In the genomic region with DNA sequence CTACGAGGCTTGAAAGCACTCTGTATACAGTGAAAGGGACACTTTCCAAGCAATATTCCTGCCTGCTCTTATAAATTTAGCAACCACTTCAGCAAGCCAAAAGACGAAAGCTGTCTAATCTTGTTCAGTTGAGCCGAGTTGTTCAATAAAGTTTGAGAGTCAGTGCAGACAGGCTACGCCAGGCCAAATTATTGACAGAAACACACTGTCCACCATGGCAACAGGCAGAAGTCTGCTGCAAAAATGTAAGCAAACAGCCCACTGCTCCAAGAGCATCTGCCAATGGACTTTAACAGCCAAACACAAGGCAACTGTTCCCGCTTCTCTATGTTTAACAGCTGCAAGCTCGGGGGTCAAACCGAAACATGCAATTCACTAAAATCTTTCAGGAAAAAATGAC, we compare ENCODE assay signal across 17 cellular contexts.
DNase-seq lines count a peak whose midpoint lies in the region; ATAC-seq and TF ChIP-seq lines count a peak whose summit lies in the region.
"Had no signal": no experiment of that assay in that cellular context is flagged by ENCODE, and none has a peak within 500 bp of the region (broad histone marks: within the 10 kb centered on the region; RNA-seq: fewer than 3 reads in every experiment).

No MANE protein-coding gene starts in this region.

- no peak for ATAC-seq in GM21367 (IDR thresholded peaks at IDR 0.05; ENCODE audit: unreplicated experiment)
- ATAC-seq in GM18868 (IDR thresholded peaks at IDR 0.05; ENCODE audit: unreplicated experiment): no peak
- ATAC-seq in HG03342 (IDR thresholded peaks at IDR 0.05; ENCODE audit: unreplicated experiment): no peak
- no peak for ATAC-seq in GM21717 (IDR thresholded peaks at IDR 0.05; ENCODE audit: unreplicated experiment)

- no peak overlapping the region for H3K23ac ChIP-seq in mesenchymal stem cell (ENCODE audit: low read length in 2 of 2)

- H2AK5ac ChIP-seq in mesenchymal stem cell (ENCODE audit: low read length, severe bottlenecking): no peak overlapping the region

- no peak overlapping the region for H3K14ac ChIP-seq in mesenchymal stem cell (ENCODE audit: low read length in 2 of 2)

- H3K4me2 ChIP-seq in mesenchymal stem cell (ENCODE audit: low read length, poor library complexity, severe bottlenecking): no peak overlapping the region

- H3K27ac ChIP-seq in mesenchymal stem cell (ENCODE audit: low read length, poor library complexity, severe bottlenecking) (no peak overlapping the region), skeletal muscle tissue (ENCODE audit: low read depth, low read length) (peak overlapping the region; percentile 15)

- H2AFZ ChIP-seq in mesenchymal stem cell (ENCODE audit: low read depth, low read length): no peak overlapping the region

- H3K9me3 ChIP-seq in mesenchymal stem cell (ENCODE audit: control insufficient read depth, low read length): no peaks in the 10 kb centered on the region
- no peaks in the 10 kb centered on the region for H3K9me3 ChIP-seq in skeletal muscle tissue (ENCODE audit: control insufficient read depth in 3 of 3, low read length in 3 of 3)
- H3K9me3 ChIP-seq: Peyer's patch had no signal

- H3K18ac ChIP-seq in mesenchymal stem cell (ENCODE audit: low read depth in 1 of 2, low read length in 2 of 2): no peak overlapping the region

- H3K4ac ChIP-seq in mesenchymal stem cell (ENCODE audit: low read depth in 1 of 2, low read length in 2 of 2): no peak overlapping the region

- H3K9ac ChIP-seq in mesenchymal stem cell (ENCODE audit: low read length) (peak overlapping the region; percentile 83), skeletal muscle tissue (ENCODE audit: low read depth in 1 of 3, low read length in 3 of 3) (peak overlapping the region; percentile 1 to 52 (median 14))

- peaks cover 3% of the 10 kb centered on the region for H3K4me1 ChIP-seq in mesenchymal stem cell (ENCODE audit: control insufficient read depth, insufficient read depth, low read depth, low read length)
- peaks cover 0 to 12% (median 3%) of the 10 kb centered on the region in 3 donors for H3K4me1 ChIP-seq in skeletal muscle tissue (ENCODE audit: control insufficient read depth in 3 of 3, insufficient read depth in 3 of 3, low read length in 3 of 3)
- H3K4me1 ChIP-seq: Peyer's patch had no signal

- H3K36me3 ChIP-seq in mesenchymal stem cell (ENCODE audit: control insufficient read depth in 1 of 2, insufficient read depth in 2 of 2, low read depth in 1 of 2, low read length in 2 of 2) (peaks cover 3 to 23% of the 10 kb centered on the region in 2 experiments), skeletal muscle tissue (ENCODE audit: control insufficient read depth in 3 of 3, insufficient read depth in 3 of 3, low read length in 3 of 3) (no peaks in the 10 kb centered on the region)
- H3K36me3 ChIP-seq: Peyer's patch had no signal

- H3K4me3 ChIP-seq in LNCaP clone FGC (ENCODE audit: low read depth, low read length) (peak overlapping the region; percentile 1; the same call in 1 of the 2 replicates), fibroblast of mammary gland (ENCODE audit: control insufficient read depth, low read depth, low read length) (no peak overlapping the region), mesenchymal stem cell (ENCODE audit: insufficient read depth in 1 of 2, low read depth in 1 of 2, low read length in 2 of 2) (peak overlapping the region in 1 of 2 experiments; percentile 55), skeletal muscle tissue (ENCODE audit: low read length in 3 of 3) (peak overlapping the region; percentile 8 to 61 (median 39))
- H3K4me3 ChIP-seq: Peyer's patch had no signal

- H4K91ac ChIP-seq in mesenchymal stem cell (ENCODE audit: low read length): no peak overlapping the region

- H2BK120ac ChIP-seq in mesenchymal stem cell (ENCODE audit: low read depth, low read length): no peak overlapping the region

- WGBS in mesenchymal stem cell: 49% methylated on average over 7 of the region's 7 CpGs

- no peak overlapping the region for H2BK15ac ChIP-seq in mesenchymal stem cell (ENCODE audit: low read depth, poor library complexity, severe bottlenecking)

- TF ChIP-seq CTCF in LNCaP clone FGC (IDR thresholded peaks at IDR 0.05; ENCODE audit: control insufficient read depth, extremely low read depth, insufficient read depth) (no peak), fibroblast of mammary gland (conservative IDR thresholded peaks at IDR 0.05; ENCODE audit: control insufficient read depth, insufficient read depth, low read depth, low read length) (no peak)

- H3K79me1 ChIP-seq in mesenchymal stem cell (replicated peaks; ENCODE audit: low read length, poor library complexity, severe bottlenecking): peaks cover 29% of the 10 kb centered on the region

- H2BK5ac ChIP-seq in mesenchymal stem cell (ENCODE audit: low read depth, low read length, poor library complexity, severe bottlenecking): no peak overlapping the region

- H2BK12ac ChIP-seq in mesenchymal stem cell (ENCODE audit: low read length in 2 of 2): no peak overlapping the region

- H3K27me3 ChIP-seq in mesenchymal stem cell (ENCODE audit: control insufficient read depth in 1 of 2, insufficient read depth in 1 of 2, low read length in 2 of 2) (no peaks in the 10 kb centered on the region), skeletal muscle tissue (ENCODE audit: control insufficient read depth in 3 of 3, insufficient read depth in 3 of 3, low read length in 3 of 3) (no peaks in the 10 kb centered on the region)
- H3K27me3 ChIP-seq: Peyer's patch had no signal

- H4K8ac ChIP-seq in mesenchymal stem cell (ENCODE audit: low read length): no peak overlapping the region

- DNase-seq in LNCaP clone FGC (ENCODE audit: low read depth) (peak; percentile 49), fibroblast of mammary gland (ENCODE audit: low read depth) (peak; percentile 44), mesenchymal stem cell (peak; percentile 78)
- DNase-seq: activated CD4-positive, alpha-beta T cell treated with anti-CD3 and anti-CD28 coated beads, Interleukin-2, amount 10 ng/mL, durations not matched to agents 24 days and 14 days; effector CD8-positive, alpha-beta T cell; EL; NCI-H1092 treated with DMSO at 0.1 percent for 48 hours; NCI-H524; Peyer's patch; posterior cingulate gyrus; stimulated activated CD4-positive, alpha-beta T cell treated with anti-CD3 and anti-CD28 coated beads, Interleukin-4, amount 100 ng/mL, for 1 hour; stimulated activated naive CD4-positive, alpha-beta T cell had no signal
